In the genomic region with DNA sequence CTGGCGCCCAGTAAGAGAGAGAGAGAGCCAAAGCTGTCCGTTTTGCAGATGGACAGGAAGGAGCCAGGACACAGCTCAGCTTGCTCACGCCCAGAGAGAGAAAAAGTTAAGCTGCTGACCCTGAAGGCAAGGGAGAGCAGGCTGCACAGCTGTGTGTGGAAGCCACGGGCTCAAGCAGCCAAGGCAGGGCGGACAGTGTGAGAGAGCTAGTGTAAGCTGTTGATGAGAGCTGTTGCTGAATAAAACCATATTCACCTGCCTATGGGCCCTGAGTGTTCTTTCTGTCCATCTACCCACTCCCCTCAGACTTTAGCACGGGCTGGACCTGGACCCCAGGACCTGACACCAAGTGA, we compare ENCODE assay signal across 24 cellular contexts. TPM values are rescaled to one million over a fixed set of nuclear protein-coding genes. Genes with fewer than 3 reads are reported as not detected.
"Had no signal": no experiment of that assay in that cellular context is flagged by ENCODE, and none has a peak within 500 bp of the region (broad histone marks: within the 10 kb centered on the region; RNA-seq: fewer than 3 reads in every experiment).

No MANE protein-coding gene starts in this region.

- H3K4me1 Mint-ChIP-seq: activated naive CD4-positive, alpha-beta T cell treated with anti-CD3 and anti-CD28 coated beads, Interleukin-2, amount 50 U/mL, for 24 hours; central memory CD8-positive, alpha-beta T cell; stimulated activated memory B cell treated with anti-CD40 and anti-IgM and Interleukin-4, amounts not matched to agents 10 μg/mL and 1 μg/mL and 100 μg/mL, for 72 hours; T-cell had no signal

- H3K9me3 ChIP-seq: colonic mucosa, neutrophil, pancreas, psoas muscle, stomach, testis had no signal

- H3K36me3 ChIP-seq: colonic mucosa, neutrophil, pancreas, SJCRH30, stomach had no signal

- H3K27me3 ChIP-seq: colonic mucosa, pancreas, SJCRH30, stomach, testis had no signal

- H3K4me1 ChIP-seq: colonic mucosa had no signal

- FAIRE-seq: pancreas, small intestine had no signal

- H3K27ac Mint-ChIP-seq: activated CD4-positive, alpha-beta T cell treated with anti-CD3 and anti-CD28 coated beads, Interleukin-2, amount 10 ng/mL, durations not matched to agents 24 days and 14 days; activated CD8-positive, alpha-beta T cell treated with anti-CD3 and anti-CD28 coated beads for 36 hours; activated naive CD4-positive, alpha-beta T cell treated with anti-CD3 and anti-CD28 coated beads, Interleukin-2, amount 50 U/mL, for 24 hours; activated T-helper 1 cell treated with anti-CD3 and anti-CD28 coated beads, Interleukin-12 subunit alpha, Interleukin-12 subunit beta, Interleukin-2, Interleukin-4 antibody, amounts not matched to agents 30 ng/mL and 10 ng/mL and 1 ng/mL, durations not matched to agents 14 hours and 24 hours and 36 hours; stimulated activated memory B cell treated with anti-CD40 and anti-IgM and Interleukin-4, amounts not matched to agents 10 μg/mL and 1 μg/mL and 100 μg/mL, for 72 hours; T-cell; T-helper 2 cell treated with Interferon-gamma antibody and Interleukin-4, amounts not matched to agents 5 μg/mL and 100 μg/mL, for 36 hours had no signal

- H3K27ac ChIP-seq: colonic mucosa, neutrophil, pancreas, psoas muscle, SJCRH30, VCaP had no signal

- ATAC-seq: activated CD4-positive, CD25-positive, alpha-beta regulatory T cell treated with anti-CD3 and anti-CD28 coated beads, Interleukin-2, amount 50 U/mL, for 24 hours; activated CD8-positive, alpha-beta T cell treated with anti-CD3 and anti-CD28 coated beads for 36 hours; naive thymus-derived CD8-positive, alpha-beta T cell; pancreas; psoas muscle; right cardiac atrium; stimulated activated memory B cell treated with anti-CD40 and anti-IgM and Interleukin-4, amounts not matched to agents 10 μg/mL and 1 μg/mL and 100 μg/mL, for 72 hours; T-cell had no signal

- H3K4me3 Mint-ChIP-seq: activated CD4-positive, alpha-beta T cell treated with anti-CD3 and anti-CD28 coated beads, Interleukin-2, amount 10 ng/mL, durations not matched to agents 24 days and 14 days; activated CD8-positive, alpha-beta T cell treated with anti-CD3 and anti-CD28 coated beads for 36 hours; activated naive CD4-positive, alpha-beta T cell treated with anti-CD3 and anti-CD28 coated beads, Interleukin-2, amount 50 U/mL, for 24 hours; activated T-helper 1 cell treated with anti-CD3 and anti-CD28 coated beads, Interleukin-12 subunit alpha, Interleukin-12 subunit beta, Interleukin-2, Interleukin-4 antibody, amounts not matched to agents 30 ng/mL and 10 ng/mL and 1 ng/mL, durations not matched to agents 14 hours and 24 hours and 36 hours; naive thymus-derived CD8-positive, alpha-beta T cell; T-cell; T-helper 2 cell treated with Interferon-gamma antibody and Interleukin-4, amounts not matched to agents 5 μg/mL and 100 μg/mL, for 36 hours had no signal

- H3K36me3 Mint-ChIP-seq: activated naive CD4-positive, alpha-beta T cell treated with anti-CD3 and anti-CD28 coated beads, Interleukin-2, amount 50 U/mL, for 24 hours; naive thymus-derived CD8-positive, alpha-beta T cell; stimulated activated memory B cell treated with anti-CD40 and anti-IgM and Interleukin-4, amounts not matched to agents 10 μg/mL and 1 μg/mL and 100 μg/mL, for 72 hours; T-cell had no signal

- H3K9me3 Mint-ChIP-seq: activated CD4-positive, alpha-beta T cell treated with anti-CD3 and anti-CD28 coated beads, Interleukin-2, amount 10 ng/mL, durations not matched to agents 24 days and 14 days; activated CD8-positive, alpha-beta T cell treated with anti-CD3 and anti-CD28 coated beads for 36 hours; activated naive CD4-positive, alpha-beta T cell treated with anti-CD3 and anti-CD28 coated beads, Interleukin-2, amount 50 U/mL, for 24 hours; activated T-helper 1 cell treated with anti-CD3 and anti-CD28 coated beads, Interleukin-12 subunit alpha, Interleukin-12 subunit beta, Interleukin-2, Interleukin-4 antibody, amounts not matched to agents 30 ng/mL and 10 ng/mL and 1 ng/mL, durations not matched to agents 14 hours and 24 hours and 36 hours; central memory CD8-positive, alpha-beta T cell; naive thymus-derived CD8-positive, alpha-beta T cell; T-cell; T-helper 2 cell treated with Interferon-gamma antibody and Interleukin-4, amounts not matched to agents 5 μg/mL and 100 μg/mL, for 36 hours had no signal

- H3K4me3 ChIP-seq: colonic mucosa, pancreas, psoas muscle, SJCRH30, stomach, testis had no signal

- H3K27me3 Mint-ChIP-seq: activated naive CD4-positive, alpha-beta T cell treated with anti-CD3 and anti-CD28 coated beads, Interleukin-2, amount 50 U/mL, for 24 hours had no signal

- DNase-seq: activated CD4-positive, alpha-beta T cell treated with anti-CD3 and anti-CD28 coated beads, Interleukin-2, amount 10 ng/mL, durations not matched to agents 24 days and 14 days; activated CD8-positive, alpha-beta T cell treated with anti-CD3 and anti-CD28 coated beads for 36 hours; activated gamma-delta T cell; anterior cingulate cortex; colonic mucosa; mesenchymal stem cell; naive thymus-derived CD8-positive, alpha-beta T cell; pancreas; psoas muscle; SJCRH30; small intestine; stimulated activated CD4-positive, alpha-beta T cell treated with anti-CD3 and anti-CD28 coated beads, Interleukin-2, amount 100 ng/mL, for 24 hours; stomach; T-cell; testis had no signal

RNA-seq across cellular contexts. Expression of a gene that starts 5.4 kb away (rescaled TPM):
- total RNA-seq: activated CD4-positive, alpha-beta T cell treated with anti-CD3 and anti-CD28 coated beads, Interleukin-2, amount 10 ng/mL, durations not matched to agents 24 days and 14 days; activated CD8-positive, alpha-beta T cell treated with anti-CD3 and anti-CD28 coated beads for 36 hours had no signal
- polyA plus RNA-seq: naive thymus-derived CD8-positive, alpha-beta T cell had no signal

RNA-seq across cellular contexts. Expression of a gene that starts 13.9 kb away (rescaled TPM):
- total RNA-seq: SJCRH30 had no signal
